In genomic region chr4:17781072-17781830, GRCh38 we compare ENCODE assay signal across 8 cellular contexts.
DNase-seq lines count a peak whose midpoint lies in the region; ATAC-seq lines count a peak whose summit lies in the region.

Gene FAM184B (minus strand): TSS chr4:17781621. CDS start chr4:17781299, 322 bp downstream.

- H3K27me3 Mint-ChIP-seq in activated naive CD8-positive, alpha-beta T cell treated with anti-CD3 and anti-CD28 coated beads, Interleukin-2, amount 50 U/mL, for 24 hours: peaks cover 48% of the 10 kb centered on the region

- H3K36me3 ChIP-seq in iPS-20b (ENCODE audit: insufficient read depth, low read depth, low read length): no peaks in the 10 kb centered on the region

- no peaks in the 10 kb centered on the region for H3K9me3 ChIP-seq in iPS-20b (ENCODE audit: insufficient read depth, low read depth, low read length)

- H3K36me3 Mint-ChIP-seq in activated naive CD8-positive, alpha-beta T cell treated with anti-CD3 and anti-CD28 coated beads, Interleukin-2, amount 50 U/mL, for 24 hours (ENCODE audit: low read depth): no peaks in the 10 kb centered on the region
- no peaks in the 10 kb centered on the region for H3K36me3 Mint-ChIP-seq in stimulated activated effector memory CD8-positive, alpha-beta T cell treated with anti-CD3 and anti-CD28 coated beads, Interleukin-12 subunit alpha, Interleukin-12 subunit beta, amount 100 ng/mL, for 72 hours

- no peak within 1 kb of the TSS for H3K27ac ChIP-seq in iPS-20b (ENCODE audit: low read length)

- H3K9ac ChIP-seq in iPS-20b (ENCODE audit: low read depth, low read length): peak within 1 kb of the TSS; percentile 30; the same call in 1 of the 2 replicates

- H3K9me3 Mint-ChIP-seq in activated naive CD8-positive, alpha-beta T cell treated with anti-CD3 and anti-CD28 coated beads, Interleukin-2, amount 50 U/mL, for 24 hours: no peaks in the 10 kb centered on the region
- H3K9me3 Mint-ChIP-seq in stimulated activated effector memory CD8-positive, alpha-beta T cell treated with anti-CD3 and anti-CD28 coated beads, Interleukin-12 subunit alpha, Interleukin-12 subunit beta, amount 100 ng/mL, for 72 hours: no peaks in the 10 kb centered on the region

- H3K4me3 ChIP-seq in iPS-20b (ENCODE audit: low read length): peak within 1 kb of the TSS; percentile 66

- peak within 1 kb of the TSS; percentile 44 for H3K4me3 Mint-ChIP-seq in activated naive CD8-positive, alpha-beta T cell treated with anti-CD3 and anti-CD28 coated beads, Interleukin-2, amount 50 U/mL, for 24 hours
- peak within 1 kb of the TSS; percentile 9 for H3K4me3 Mint-ChIP-seq in stimulated activated effector memory CD8-positive, alpha-beta T cell treated with anti-CD3 and anti-CD28 coated beads, Interleukin-12 subunit alpha, Interleukin-12 subunit beta, amount 100 ng/mL, for 72 hours

- H3K27ac Mint-ChIP-seq in activated naive CD8-positive, alpha-beta T cell treated with anti-CD3 and anti-CD28 coated beads, Interleukin-2, amount 50 U/mL, for 24 hours: no peak within 1 kb of the TSS
- no peak within 1 kb of the TSS for H3K27ac Mint-ChIP-seq in stimulated activated effector memory CD8-positive, alpha-beta T cell treated with anti-CD3 and anti-CD28 coated beads, Interleukin-12 subunit alpha, Interleukin-12 subunit beta, amount 100 ng/mL, for 72 hours

- H3K4me1 Mint-ChIP-seq in activated naive CD8-positive, alpha-beta T cell treated with anti-CD3 and anti-CD28 coated beads, Interleukin-2, amount 50 U/mL, for 24 hours: peaks cover 15% of the 10 kb centered on the region
- H3K4me1 Mint-ChIP-seq in stimulated activated effector memory CD8-positive, alpha-beta T cell treated with anti-CD3 and anti-CD28 coated beads, Interleukin-12 subunit alpha, Interleukin-12 subunit beta, amount 100 ng/mL, for 72 hours: peaks cover 10% of the 10 kb centered on the region

- ATAC-seq in activated naive CD8-positive, alpha-beta T cell treated with anti-CD3 and anti-CD28 coated beads, Interleukin-2, amount 50 U/mL, for 24 hours: no peak
- ATAC-seq in stimulated activated effector memory CD8-positive, alpha-beta T cell treated with anti-CD3 and anti-CD28 coated beads, Interleukin-12 subunit alpha, Interleukin-12 subunit beta, amount 100 ng/mL, for 72 hours: no peak
- no peak for ATAC-seq in GM18519 (IDR thresholded peaks at IDR 0.05; ENCODE audit: low FRiP score, unreplicated experiment)

- H3K4me1 ChIP-seq in iPS-20b (ENCODE audit: insufficient read depth, low read length): 0 out of 2 replicates have a peak, but pooled peaks cover 2% of the 10 kb centered on the region

- peak; percentile 39 to 52 for DNase-seq in NCI-H524 (lab: John Stamatoyannopoulos, UW)
- DNase-seq in NCI-H524 treated with DMSO at 0.1 percent for 48 hours (lab: John Stamatoyannopoulos, UW): no peak
- DNase-seq in activated naive CD8-positive, alpha-beta T cell treated with anti-CD3 and anti-CD28 coated beads, Interleukin-2, amount 50 U/mL, for 24 hours: peak; percentile 17
- no peak for DNase-seq in stimulated activated effector memory CD8-positive, alpha-beta T cell treated with anti-CD3 and anti-CD28 coated beads, Interleukin-12 subunit alpha, Interleukin-12 subunit beta, amount 100 ng/mL, for 72 hours (ENCODE audit: low spot score in 2 of 2)
- DNase-seq in hippocampal formation (lab: John Stamatoyannopoulos, UW): no peak
- DNase-seq in OCI-M2 (lab: John Stamatoyannopoulos, UW; ENCODE audit: unreplicated experiment): no peak

- peaks cover 52% of the 10 kb centered on the region for H3K27me3 ChIP-seq in iPS-20b (ENCODE audit: insufficient read depth, low read length)

Comparison
In these comparisons a context has a peak if more than half of its experiments do, and no peak if none do; other contexts are left out.
1. DNase-seq: peak in NCI-H524 (2 of 2) and activated naive CD8-positive, alpha-beta T cell treated with anti-CD3 and anti-CD28 coated beads, Interleukin-2, amount 50 U/mL, for 24 hours (single experiment); none in NCI-H524 treated with DMSO at 0.1 percent for 48 hours (single experiment), stimulated activated effector memory CD8-positive, alpha-beta T cell treated with anti-CD3 and anti-CD28 coated beads, Interleukin-12 subunit alpha, Interleukin-12 subunit beta, amount 100 ng/mL, for 72 hours (0 of 2), hippocampal formation (0 of 2) and OCI-M2 (single experiment).